21 cellular contexts compared by ENCODE assay signal in genomic region chr5:128121679-128122078, GRCh38. TPM values are rescaled to one million over a fixed set of nuclear protein-coding genes. Genes with fewer than 3 reads are reported as not detected.
DNase-seq lines count a peak whose midpoint lies in the region; ATAC-seq and TF ChIP-seq lines count a peak whose summit lies in the region.
"Had no signal": no experiment of that assay in that cellular context is flagged by ENCODE, and none has a peak within 500 bp of the region (broad histone marks: within the 10 kb centered on the region; RNA-seq: fewer than 3 reads in every experiment).

No MANE protein-coding gene starts in this region.

- H3K9ac ChIP-seq in GM23248, result no peak overlapping the region

- H3K9me2 ChIP-seq in GM23248 (ENCODE audit: insufficient read depth), result no peaks in the 10 kb centered on the region

- H2AFZ ChIP-seq in GM23248, result no peak overlapping the region

- CTCF ChIA-PET in RWPE1 (lab: Yijun Ruan, JAX), result interaction anchor here (0.9 to 1.0 kb wide), 2 partner anchors 33 to 37 kb away, joined by 4 to 6 read pairs; no protein-coding TSS in a partner anchor
- CTCF ChIA-PET in CD8-positive, alpha-beta T cell (lab: Charles Lee), result no interaction called here

- no peak overlapping the region for H3K27ac Mint-ChIP-seq in CD8-positive, alpha-beta T cell
- H3K27ac Mint-ChIP-seq: activated B cell treated with CpG ODN at 0.5 μM for 24 hours; activated CD8-positive, alpha-beta T cell treated with anti-CD3 and anti-CD28 coated beads, Interleukin-2, amount 10 ng/mL, durations not matched to agents 7 days and 5 days; activated naive CD4-positive, alpha-beta T cell treated with anti-CD3 and anti-CD28 coated beads, Interleukin-2, amount 50 U/mL, for 24 hours; B cell had no signal

- no peak for ATAC-seq in CD8-positive, alpha-beta T cell
- ATAC-seq: activated CD8-positive, alpha-beta T cell treated with anti-CD3 and anti-CD28 coated beads, Interleukin-2, amount 10 ng/mL, durations not matched to agents 7 days and 5 days had no signal

- no peaks in the 10 kb centered on the region for H3K27me3 Mint-ChIP-seq in CD8-positive, alpha-beta T cell (ENCODE audit: low read depth)
- H3K27me3 Mint-ChIP-seq: activated B cell treated with CpG ODN at 0.5 μM for 24 hours; activated naive CD4-positive, alpha-beta T cell treated with anti-CD3 and anti-CD28 coated beads, Interleukin-2, amount 50 U/mL, for 24 hours; B cell; naive B cell had no signal

- no peak overlapping the region for H3K27ac ChIP-seq in GM23248
- H3K27ac ChIP-seq in RWPE1, result no peak overlapping the region
- no peak overlapping the region for H3K27ac ChIP-seq in stomach
- no peak overlapping the region for H3K27ac ChIP-seq in CD8-positive, alpha-beta T cell (ENCODE audit: low read depth, low read length)
- H3K27ac ChIP-seq: sigmoid colon had no signal

- no peaks in the 10 kb centered on the region for H3K9me3 ChIP-seq in GM23248 (ENCODE audit: low read depth)
- peaks cover 0 to 3% (median 0%) of the 10 kb centered on the region in 4 donors for H3K9me3 ChIP-seq in stomach
- no peaks in the 10 kb centered on the region for H3K9me3 ChIP-seq in CD8-positive, alpha-beta T cell (ENCODE audit: low read length)
- H3K9me3 ChIP-seq: sigmoid colon had no signal

- H3F3A ChIP-seq in GM23248 (ENCODE audit: insufficient read depth), result no peaks in the 10 kb centered on the region

- no peaks in the 10 kb centered on the region for H3K4me1 ChIP-seq in GM23248 (ENCODE audit: insufficient read depth)
- H3K4me1 ChIP-seq in stomach, result peaks cover 0 to 10% (median 3%) of the 10 kb centered on the region in 4 donors
- no peaks in the 10 kb centered on the region for H3K4me1 ChIP-seq in CD8-positive, alpha-beta T cell (ENCODE audit: insufficient read depth, low read length)
- H3K4me1 ChIP-seq: sigmoid colon had no signal

- H3K36me3 ChIP-seq in GM23248 (ENCODE audit: low read depth), result 0 out of 2 replicates have a peak, but pooled peaks cover 5% of the 10 kb centered on the region
- peaks cover 5 to 34% (median 22%) of the 10 kb centered on the region in 4 donors for H3K36me3 ChIP-seq in stomach
- no peaks in the 10 kb centered on the region for H3K36me3 ChIP-seq in CD8-positive, alpha-beta T cell (ENCODE audit: insufficient read depth, low read length)

- no peaks in the 10 kb centered on the region for H4K20me1 ChIP-seq in GM23248 (ENCODE audit: insufficient read depth)

- intact Hi-C loops in stomach (cut with DNase I; ENCODE audit: low total_unique reads), result no loop called here
- intact Hi-C loops in CD8-positive, alpha-beta T cell (cut with DNase I, micrococcal nuclease), result no loop called here

- H3K27me3 ChIP-seq in GM23248 (replicated peaks; ENCODE audit: insufficient read depth), result no peaks in the 10 kb centered on the region
- H3K27me3 ChIP-seq in stomach, result no peaks in the 10 kb centered on the region
- no peaks in the 10 kb centered on the region for H3K27me3 ChIP-seq in CD8-positive, alpha-beta T cell (ENCODE audit: insufficient read depth, low read length)
- H3K27me3 ChIP-seq: sigmoid colon had no signal

- POLR2A ChIA-PET in RWPE1 (lab: Yijun Ruan, JAX; ENCODE audit: low non-redundant PET), result no interaction called here
- POLR2A ChIA-PET in CD8-positive, alpha-beta T cell (lab: Charles Lee), result no interaction called here

- no peaks in the 10 kb centered on the region for H3K4me1 Mint-ChIP-seq in CD8-positive, alpha-beta T cell (ENCODE audit: low read depth)
- H3K4me1 Mint-ChIP-seq: activated naive CD4-positive, alpha-beta T cell treated with anti-CD3 and anti-CD28 coated beads, Interleukin-2, amount 50 U/mL, for 24 hours had no signal

- no peak overlapping the region for H3K4me2 ChIP-seq in GM23248 (ENCODE audit: unreplicated experiment)

- no peaks in the 10 kb centered on the region for H3K79me2 ChIP-seq in GM23248 (ENCODE audit: insufficient read depth)

- peak; percentile 10 for DNase-seq in GM23248
- DNase-seq in RWPE1 (ENCODE audit: low spot score), result peak; percentile 35
- DNase-seq in fibroblast of villous mesenchyme (ENCODE audit: low read depth), result peak; percentile 30
- peak; percentile 81 for DNase-seq in stomach
- no peak for DNase-seq in dedifferentiated amniotic fluid mesenchymal stem cell (ENCODE audit: extremely low spot score)
- no peak for DNase-seq in NCI-H1436 treated with DMSO at 0.1 percent for 48 hours (lab: John Stamatoyannopoulos, UW)
- DNase-seq in CD8-positive, alpha-beta T cell, result no peak
- DNase-seq: activated B cell treated with CpG ODN at 0.5 μM for 24 hours; activated CD8-positive, alpha-beta T cell treated with anti-CD3 and anti-CD28 coated beads, Interleukin-2, amount 10 ng/mL, durations not matched to agents 7 days and 5 days; activated T-cell treated with anti-CD3 and anti-CD28 coated beads, Interleukin-2, amount 50 U/mL, for 48 hours; MM.1S; naive B cell; NCI-H2029 treated with DMSO at 0.1 percent for 48 hours; NCI-H510A; SHP77; sigmoid colon; stimulated activated CD4-positive, alpha-beta T cell treated with anti-CD3 and anti-CD28 coated beads, Interleukin-1b, Interleukin-23, amount 100 ng/mL, for 48 hours; T-helper 2 cell had no signal

- TF ChIP-seq CTCF in RWPE1 (conservative IDR thresholded peaks at IDR 0.05; ENCODE audit: low read depth) (no peak), fibroblast of villous mesenchyme (IDR thresholded peaks at IDR 0.05; ENCODE audit: insufficient read depth, low read depth, low read length) (no peak), stomach (IDR thresholded peaks at IDR 0.05) (no peak)
- TF ChIP-seq CTCF in CD8-positive, alpha-beta T cell (IDR thresholded peaks at IDR 0.05), result no peak

- no peak for TF ChIP-seq EP300 in stomach (IDR thresholded peaks at IDR 0.05)

- 37 to 38% methylated on average over 4 of the region's 4 CpGs for WGBS in GM23248 (ENCODE audit: low coverage in 1 of 2, low lambda C conversion rate in 2 of 2, missing lambda C conversion rate in 2 of 2), 2 experiments
- 27 to 51% (median 35%) methylated on average over 4 of the region's 4 CpGs for WGBS in stomach, 5 donors

- no peak for TF ChIP-seq POLR2A in stomach (IDR thresholded peaks at IDR 0.05)

- peaks cover 12% of the 10 kb centered on the region for H3K9me3 Mint-ChIP-seq in CD8-positive, alpha-beta T cell
- H3K9me3 Mint-ChIP-seq: activated naive CD4-positive, alpha-beta T cell treated with anti-CD3 and anti-CD28 coated beads, Interleukin-2, amount 50 U/mL, for 24 hours had no signal

- H3K4me3 ChIP-seq in GM23248, result no peak overlapping the region
- no peak overlapping the region for H3K4me3 ChIP-seq in fibroblast of villous mesenchyme (ENCODE audit: low read depth, low read length)
- no peak overlapping the region for H3K4me3 ChIP-seq in stomach
- H3K4me3 ChIP-seq in CD8-positive, alpha-beta T cell (ENCODE audit: low read depth, low read length), result no peak overlapping the region
- H3K4me3 ChIP-seq: lung, sigmoid colon had no signal

- H3K36me3 Mint-ChIP-seq in CD8-positive, alpha-beta T cell, result peaks cover 22% of the 10 kb centered on the region

- in situ Hi-C loops in GM23248 (cut with MboI), result no loop called here

- H3K4me3 Mint-ChIP-seq in CD8-positive, alpha-beta T cell, result no peak overlapping the region
- H3K4me3 Mint-ChIP-seq: activated B cell treated with CpG ODN at 0.5 μM for 24 hours; activated CD8-positive, alpha-beta T cell treated with anti-CD3 and anti-CD28 coated beads, Interleukin-2, amount 10 ng/mL, durations not matched to agents 7 days and 5 days; activated naive CD4-positive, alpha-beta T cell treated with anti-CD3 and anti-CD28 coated beads, Interleukin-2, amount 50 U/mL, for 24 hours; B cell; naive B cell had no signal

RNA-seq across cellular contexts. Expression of gene SLC12A2, which starts 38.1 kb away (rescaled TPM):
- 16.1 and 18.3 TPM in 2 replicates for total RNA-seq in GM23248 (2014; rRNA removed; shearing (Covaris generic))
- polyA plus RNA-seq in GM23248 (2016; fragmentation: Nextera tagmentation; extraction: Ambion mirVana) (6.0 and 6.6 TPM in 2 replicates), stomach (1 to 10 TPM; 2.1 to 6.7 (median 5.7) TPM)
- total RNA-seq in fibroblast of villous mesenchyme (37.1 and 39.9 TPM in 2 replicates), stomach (100 to 1,000 TPM in 3 of 5 donors, 10 to 100 TPM in 2; 61.3 to 575 (median 137) TPM)
- 10 to 100 TPM; 12.6 to 12.8 TPM for total RNA-seq in CD8-positive, alpha-beta T cell

Comparison
In these comparisons a context has a peak if more than half of its experiments do, and no peak if none do; other contexts are left out.
1. DNase-seq: peak in GM23248 (single experiment), RWPE1 (single experiment), fibroblast of villous mesenchyme (single experiment) and stomach (single experiment); none in dedifferentiated amniotic fluid mesenchymal stem cell (single experiment), NCI-H1436 treated with DMSO at 0.1 percent for 48 hours (single experiment) and CD8-positive, alpha-beta T cell (0 of 7).